Comparison of ENCODE assay signal across 1 cellular context in genomic region chr10:75793848-75794247, GRCh38.
TF ChIP-seq lines count a peak whose summit lies in the region.

No MANE protein-coding gene starts in this region.

TF ChIP-seq in HepG2, 621 proteins besides CTCF, POLR2A, EP300 and RAD21 (continued from another document):
- TF ChIP-seq PRDM10 (CRISPR knock-in tag; IDR thresholded peaks at IDR 0.05; ENCODE audit: low read depth) (no peak), ZNF619 (CRISPR knock-in tag; IDR thresholded peaks at IDR 0.05) (no peak), HNF1A (IDR thresholded peaks at IDR 0.05; ENCODE audit: low read depth) (no peak), HNF1A (CRISPR knock-in tag; IDR thresholded peaks at IDR 0.05; ENCODE audit: borderline replicate concordance) (no peak), SMAD9 (CRISPR knock-in tag; IDR thresholded peaks at IDR 0.05) (no peak), RBAK (CRISPR knock-in tag; IDR thresholded peaks at IDR 0.05) (peak; percentile 95)
